Comparison of ENCODE assay signal across 20 cellular contexts in the genomic region with DNA sequence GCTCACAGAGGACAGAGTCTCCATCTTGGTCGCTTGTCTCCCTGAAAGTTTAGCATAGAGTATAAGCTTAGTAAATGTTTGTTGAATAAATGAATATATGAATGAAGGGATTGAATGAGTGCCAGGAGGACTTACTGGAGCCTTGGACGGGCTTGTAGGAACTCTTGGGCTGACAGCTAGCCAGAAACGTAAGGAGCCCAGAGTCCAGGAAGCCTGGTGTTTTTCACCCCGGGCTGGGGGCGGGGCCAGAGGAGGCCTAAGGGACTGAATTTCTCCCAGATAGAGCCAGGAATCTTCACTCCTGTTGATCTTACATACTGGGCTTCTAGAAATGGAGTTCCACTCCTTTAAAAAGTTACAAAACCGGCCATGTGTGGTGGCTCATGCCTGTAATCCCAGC.
DNase-seq lines count a peak whose midpoint lies in the region; ATAC-seq and TF ChIP-seq lines count a peak whose summit lies in the region.
"Had no signal": no experiment of that assay in that cellular context is flagged by ENCODE, and none has a peak within 500 bp of the region (broad histone marks: within the 10 kb centered on the region; RNA-seq: fewer than 3 reads in every experiment).

No MANE protein-coding gene starts in this region.

- H3K9me3 ChIP-seq in BLaER1 treated with 17β-estradiol and CSF1 and Interleukin-3, amounts not matched to agents 10 nM and 100 nM (replicated peaks in 1 of 11), result peaks cover 0 to 23% (median 8%) of the 10 kb centered on the region in 11 experiments; a peak in 11 of 22 replicates
- H3K9me3 ChIP-seq in SK-N-MC (ENCODE audit: low read depth, low read length), result no peaks in the 10 kb centered on the region
- no peaks in the 10 kb centered on the region for H3K9me3 ChIP-seq in psoas muscle
- H3K9me3 ChIP-seq: ovary had no signal

- ATAC-seq in left ventricle myocardium superior (peak; percentile 85), psoas muscle (peak in 1 of 4 donors; percentile 30)
- ATAC-seq in activated CD4-positive, alpha-beta T cell treated with anti-CD3 and anti-CD28 coated beads for 36 hours, result no peak
- no peak for ATAC-seq in naive thymus-derived CD8-positive, alpha-beta T cell
- ATAC-seq: activated CD8-positive, alpha-beta memory T cell treated with anti-CD3 and anti-CD28 coated beads, Interleukin-2, amount 10 ng/mL, durations not matched to agents 7 days and 5 days had no signal

- H3K4me3 Mint-ChIP-seq in activated CD4-positive, alpha-beta T cell treated with anti-CD3 and anti-CD28 coated beads for 36 hours, result no peak overlapping the region
- no peak overlapping the region for H3K4me3 Mint-ChIP-seq in naive thymus-derived CD8-positive, alpha-beta T cell
- H3K4me3 Mint-ChIP-seq: activated CD8-positive, alpha-beta memory T cell treated with anti-CD3 and anti-CD28 coated beads, Interleukin-2, amount 10 ng/mL, durations not matched to agents 7 days and 5 days; activated naive CD8-positive, alpha-beta T cell treated with anti-CD3 and anti-CD28 coated beads, Interleukin-2, amount 10 ng/mL, durations not matched to agents 7 days and 5 days; CD4-positive, alpha-beta memory T cell had no signal

- H3K36me3 ChIP-seq in BLaER1 treated with 17β-estradiol and CSF1 and Interleukin-3, amounts not matched to agents 10 nM and 100 nM, result no peaks in the 10 kb centered on the region
- no peaks in the 10 kb centered on the region for H3K36me3 ChIP-seq in SK-N-MC (ENCODE audit: insufficient read depth, low read length)
- H3K36me3 ChIP-seq in psoas muscle (ENCODE audit: insufficient read depth in 1 of 2, low read depth in 1 of 2), result no peaks in the 10 kb centered on the region
- H3K36me3 ChIP-seq: ovary had no signal

- H4K20me1 ChIP-seq in BLaER1 treated with 17β-estradiol and CSF1 and Interleukin-3, amounts not matched to agents 10 nM and 100 nM, result no peaks in the 10 kb centered on the region

- peak overlapping the region in 2 of 11 experiments; percentile 7 to 17; a peak in 2 of 22 replicates for H3K27ac ChIP-seq in BLaER1 treated with 17β-estradiol and CSF1 and Interleukin-3, amounts not matched to agents 10 nM and 100 nM
- H3K27ac ChIP-seq in SK-N-MC, result no peak overlapping the region
- no peak overlapping the region for H3K27ac ChIP-seq in psoas muscle
- H3K27ac ChIP-seq: ovary had no signal

- intact Hi-C loops in left ventricle myocardium superior (cut with micrococcal nuclease) (no loop called here), psoas muscle (cut with DNase I) (no loop called here)
- intact Hi-C loops in activated CD4-positive, alpha-beta T cell treated with anti-CD3 and anti-CD28 coated beads for 36 hours (cut with DNase I, micrococcal nuclease), result no loop called here

- no peak overlapping the region for H3K4me3 ChIP-seq in BLaER1 treated with 17β-estradiol and CSF1 and Interleukin-3, amounts not matched to agents 10 nM and 100 nM
- peak overlapping the region; percentile 43 for H3K4me3 ChIP-seq in SK-N-MC
- no peak overlapping the region for H3K4me3 ChIP-seq in psoas muscle
- H3K4me3 ChIP-seq: ovary had no signal

- H3K27ac Mint-ChIP-seq in activated CD4-positive, alpha-beta T cell treated with anti-CD3 and anti-CD28 coated beads for 36 hours, result no peak overlapping the region
- no peak overlapping the region for H3K27ac Mint-ChIP-seq in naive thymus-derived CD8-positive, alpha-beta T cell
- H3K27ac Mint-ChIP-seq: activated CD8-positive, alpha-beta memory T cell treated with anti-CD3 and anti-CD28 coated beads, Interleukin-2, amount 10 ng/mL, durations not matched to agents 7 days and 5 days; activated naive CD8-positive, alpha-beta T cell treated with anti-CD3 and anti-CD28 coated beads, Interleukin-2, amount 10 ng/mL, durations not matched to agents 7 days and 5 days; CD4-positive, alpha-beta memory T cell had no signal

- H3K4me1 ChIP-seq in BLaER1 treated with 17β-estradiol and CSF1 and Interleukin-3, amounts not matched to agents 10 nM and 100 nM, result peaks cover 0 to 30% (median 5%) of the 10 kb centered on the region in 10 experiments; a peak in 9 of 20 replicates
- no peaks in the 10 kb centered on the region for H3K4me1 ChIP-seq in psoas muscle

- POLR2A ChIA-PET in activated CD4-positive, alpha-beta T cell treated with anti-CD3 and anti-CD28 coated beads for 36 hours (lab: Charles Lee), result no interaction called here
- POLR2A ChIA-PET in naive thymus-derived CD8-positive, alpha-beta T cell (lab: Charles Lee), result no interaction called here

- 46 to 55% (median 49%) methylated on average over 6 of the region's 6 CpGs for WGBS in psoas muscle, 3 donors

- H3K4me1 Mint-ChIP-seq in activated CD4-positive, alpha-beta T cell treated with anti-CD3 and anti-CD28 coated beads for 36 hours, result peaks cover 3% of the 10 kb centered on the region
- H3K4me1 Mint-ChIP-seq in naive thymus-derived CD8-positive, alpha-beta T cell, result peaks cover 0 to 5% (median 0%) of the 10 kb centered on the region in 4 donors
- H3K4me1 Mint-ChIP-seq: activated CD8-positive, alpha-beta memory T cell treated with anti-CD3 and anti-CD28 coated beads, Interleukin-2, amount 10 ng/mL, durations not matched to agents 7 days and 5 days; activated naive CD8-positive, alpha-beta T cell treated with anti-CD3 and anti-CD28 coated beads, Interleukin-2, amount 10 ng/mL, durations not matched to agents 7 days and 5 days had no signal

- TF ChIP-seq CTCF in psoas muscle (IDR thresholded peaks at IDR 0.05), result no peak

- CTCF ChIA-PET in activated CD4-positive, alpha-beta T cell treated with anti-CD3 and anti-CD28 coated beads for 36 hours (lab: Charles Lee), result interaction anchor here (0.7 kb wide), 1 partner anchor 1059 kb away, joined by 3 read pairs; no protein-coding TSS in a partner anchor

- no peak overlapping the region for H3K9ac ChIP-seq in BLaER1 treated with 17β-estradiol and CSF1 and Interleukin-3, amounts not matched to agents 10 nM and 100 nM
- H3K9ac ChIP-seq in SK-N-MC (ENCODE audit: insufficient read length), result no peak overlapping the region

- no peaks in the 10 kb centered on the region for H3K27me3 ChIP-seq in BLaER1 treated with 17β-estradiol and CSF1 and Interleukin-3, amounts not matched to agents 10 nM and 100 nM
- no peaks in the 10 kb centered on the region for H3K27me3 ChIP-seq in psoas muscle (ENCODE audit: insufficient read depth in 3 of 3, low read length in 2 of 3)
- H3K27me3 ChIP-seq: ovary had no signal

- H3K9me3 Mint-ChIP-seq in activated CD4-positive, alpha-beta T cell treated with anti-CD3 and anti-CD28 coated beads for 36 hours (ENCODE audit: low read depth), result no peaks in the 10 kb centered on the region
- H3K9me3 Mint-ChIP-seq in naive thymus-derived CD8-positive, alpha-beta T cell, result peaks cover 0 to 8% (median 1%) of the 10 kb centered on the region in 9 donors
- H3K9me3 Mint-ChIP-seq: activated naive CD8-positive, alpha-beta T cell treated with anti-CD3 and anti-CD28 coated beads, Interleukin-2, amount 10 ng/mL, durations not matched to agents 7 days and 5 days had no signal

- H3K36me3 Mint-ChIP-seq in activated CD4-positive, alpha-beta T cell treated with anti-CD3 and anti-CD28 coated beads for 36 hours (ENCODE audit: low read depth), result no peaks in the 10 kb centered on the region
- H3K36me3 Mint-ChIP-seq in naive thymus-derived CD8-positive, alpha-beta T cell, result peaks cover 0 to 9% (median 2%) of the 10 kb centered on the region in 3 donors
- H3K36me3 Mint-ChIP-seq: activated CD8-positive, alpha-beta memory T cell treated with anti-CD3 and anti-CD28 coated beads, Interleukin-2, amount 10 ng/mL, durations not matched to agents 7 days and 5 days; activated naive CD8-positive, alpha-beta T cell treated with anti-CD3 and anti-CD28 coated beads, Interleukin-2, amount 10 ng/mL, durations not matched to agents 7 days and 5 days; CD4-positive, alpha-beta memory T cell had no signal

- DNase-seq in SK-N-MC (ENCODE audit: low read depth, low spot score) (no peak), left ventricle myocardium superior (peak; percentile 77), psoas muscle (peak; percentile 43 to 60), dermis blood vessel endothelial cell (no peak), NCI-H748 (lab: John Stamatoyannopoulos, UW; ENCODE audit: unreplicated experiment) (no peak)
- no peak for DNase-seq in activated CD4-positive, alpha-beta T cell treated with anti-CD3 and anti-CD28 coated beads for 36 hours
- no peak for DNase-seq in naive thymus-derived CD8-positive, alpha-beta T cell
- DNase-seq: activated CD8-positive, alpha-beta memory T cell treated with anti-CD3 and anti-CD28 coated beads, Interleukin-2, amount 10 ng/mL, durations not matched to agents 7 days and 5 days; activated naive CD8-positive, alpha-beta T cell treated with anti-CD3 and anti-CD28 coated beads, Interleukin-2, amount 10 ng/mL, durations not matched to agents 7 days and 5 days; CD4-positive, alpha-beta memory T cell; DMS53; KBM-7; MV-4-11; NCI-H1930; NCI-H446 treated with DMSO at 0.1 percent for 48 hours; RPMI8226; small intestine; stimulated activated CD4-positive, alpha-beta T cell treated with anti-CD3 and anti-CD28 coated beads, Interleukin-4, amount 100 ng/mL, for 24 hours had no signal

- peaks cover 25% of the 10 kb centered on the region for H3K27me3 Mint-ChIP-seq in activated CD4-positive, alpha-beta T cell treated with anti-CD3 and anti-CD28 coated beads for 36 hours
- H3K27me3 Mint-ChIP-seq in naive thymus-derived CD8-positive, alpha-beta T cell, result peaks cover 9 to 55% (median 26%) of the 10 kb centered on the region in 5 donors

- H3K4me2 ChIP-seq in BLaER1 treated with 17β-estradiol and CSF1 and Interleukin-3, amounts not matched to agents 10 nM and 100 nM, result peak overlapping the region in 6 of 11 experiments; percentile 2 to 57 (median 37); a peak in 10 of 22 replicates

Comparison
In these comparisons a context has a peak if more than half of its experiments do, and no peak if none do; other contexts are left out.
1. DNase-seq: peak in left ventricle myocardium superior (single experiment) and psoas muscle (2 of 2); none in SK-N-MC (single experiment), activated CD4-positive, alpha-beta T cell treated with anti-CD3 and anti-CD28 coated beads for 36 hours (single experiment), naive thymus-derived CD8-positive, alpha-beta T cell (0 of 10), dermis blood vessel endothelial cell (single experiment) and NCI-H748 (single experiment).